ENCODE assay signal across 23 cellular contexts in the genomic region with DNA sequence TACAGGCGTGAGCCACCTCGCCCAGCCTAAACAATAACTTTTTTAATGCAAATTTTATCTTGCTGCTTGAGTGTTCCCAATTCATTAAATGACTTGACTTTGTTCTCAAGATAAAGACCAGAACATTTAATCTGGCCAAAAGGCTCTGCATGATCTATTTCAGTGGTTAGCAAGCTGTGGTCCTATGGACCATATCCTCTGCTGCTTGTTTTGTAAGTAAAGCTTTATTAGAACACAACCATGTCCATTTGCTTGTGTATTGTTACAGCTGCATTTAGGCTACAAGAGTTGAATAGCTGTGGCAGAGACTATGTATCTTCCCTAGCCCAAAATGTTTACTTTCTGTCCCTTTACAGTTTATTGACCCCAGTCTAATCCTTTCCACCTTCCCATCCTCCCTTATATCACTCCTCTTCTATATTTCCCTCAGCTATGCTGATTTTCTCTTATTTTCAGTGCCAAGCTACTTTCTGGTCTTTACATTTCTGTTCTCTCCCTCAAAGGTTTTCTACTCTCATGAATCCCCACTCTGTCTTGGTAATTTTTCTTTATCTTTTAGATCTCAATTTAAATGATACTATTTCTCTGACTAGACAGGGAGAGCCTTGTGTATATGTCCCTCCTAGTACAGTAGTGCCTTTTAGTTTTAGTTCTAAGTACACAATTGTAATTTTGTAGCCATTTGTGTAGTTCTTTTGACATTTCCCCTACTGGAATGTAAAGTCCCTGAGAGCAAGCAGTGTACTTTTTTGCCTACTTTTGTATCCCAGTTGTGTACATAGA. TPM values are rescaled to one million over a fixed set of nuclear protein-coding genes. Genes with fewer than 3 reads are reported as not detected.
A peak's percentile ranks its signal among the peaks of the same experiment; 100 is the strongest.
DNase-seq lines count a peak whose midpoint lies in the region; ATAC-seq and TF ChIP-seq lines count a peak whose summit lies in the region.
"Had no signal": no experiment of that assay in that cellular context is flagged by ENCODE, and none has a peak within 500 bp of the region (broad histone marks: within the 10 kb centered on the region; RNA-seq: fewer than 3 reads in every experiment).

No MANE protein-coding gene starts in this region.

- no peaks in the 10 kb centered on the region for H3K9me3 Mint-ChIP-seq in activated CD4-positive, alpha-beta T cell treated with anti-CD3 and anti-CD28 coated beads for 36 hours (ENCODE audit: low read depth)
- no peaks in the 10 kb centered on the region for H3K9me3 Mint-ChIP-seq in nephron progenitor cell
- H3K9me3 Mint-ChIP-seq: CD14-positive monocyte had no signal

- peaks cover 53% of the 10 kb centered on the region for H3K4me1 ChIP-seq in left ventricle myocardium inferior
- H3K4me1 ChIP-seq in heart right ventricle = peaks cover 0 to 42% (median 19%) of the 10 kb centered on the region in 9 donors
- H3K4me1 ChIP-seq: Caco-2 had no signal

- 88 to 94% methylated on average over 2 of the region's 2 CpGs for WGBS in heart right ventricle, 2 donors

- CTCF ChIA-PET in activated CD4-positive, alpha-beta T cell treated with anti-CD3 and anti-CD28 coated beads for 36 hours (lab: Charles Lee) = interaction anchor here (1.2 to 1.4 kb wide), 2 partner anchors 8 to 9 kb away, joined by 3 to 4 read pairs; no protein-coding TSS in a partner anchor

- H3K4me1 Mint-ChIP-seq in activated CD4-positive, alpha-beta T cell treated with anti-CD3 and anti-CD28 coated beads for 36 hours = peaks cover 11% of the 10 kb centered on the region
- peaks cover 20% of the 10 kb centered on the region for H3K4me1 Mint-ChIP-seq in nephron progenitor cell

- no peak for ATAC-seq in activated CD4-positive, alpha-beta T cell treated with anti-CD3 and anti-CD28 coated beads for 36 hours
- no peak for ATAC-seq in heart right ventricle
- ATAC-seq in HG03378 (IDR thresholded peaks at IDR 0.05; ENCODE audit: unreplicated experiment) = no peak

- H3K36me3 Mint-ChIP-seq in activated CD4-positive, alpha-beta T cell treated with anti-CD3 and anti-CD28 coated beads for 36 hours (ENCODE audit: low read depth) = peaks cover 26% of the 10 kb centered on the region
- H3K36me3 Mint-ChIP-seq in nephron progenitor cell (ENCODE audit: low read depth) = peaks cover 47% of the 10 kb centered on the region

- no peak for DNase-seq in activated CD4-positive, alpha-beta T cell treated with anti-CD3 and anti-CD28 coated beads for 36 hours
- DNase-seq in activated CD4-positive, alpha-beta T cell treated with anti-CD3 and anti-CD28 coated beads for 4 hours = no peak
- DNase-seq in left ventricle myocardium inferior (no peak), heart right ventricle (no peak), amniotic epithelial cell (ENCODE audit: low read depth) (peak; percentile 53), nephron progenitor cell (no peak), occipital lobe (lab: John Stamatoyannopoulos, UW) (no peak)
- DNase-seq: AML-193, Caco-2, GDM1, IMR-90, Kasumi-1, MG63, NCI-H1048, NCI-H1436, NCI-H2029, NCI-H526, PC-9 had no signal

- H3K27ac Mint-ChIP-seq in activated CD4-positive, alpha-beta T cell treated with anti-CD3 and anti-CD28 coated beads for 36 hours = peak overlapping the region; percentile 8
- peak overlapping the region; percentile 71 for H3K27ac Mint-ChIP-seq in nephron progenitor cell

- TF ChIP-seq CTCF in left ventricle myocardium inferior (IDR thresholded peaks at IDR 0.05; ENCODE audit: borderline replicate concordance) (no peak), heart right ventricle (IDR thresholded peaks at IDR 0.05) (no peak), nephron progenitor cell (IDR thresholded peaks at IDR 0.05) (no peak)

- H3K27me3 ChIP-seq in left ventricle myocardium inferior (ENCODE audit: low read depth) = no peaks in the 10 kb centered on the region
- no peaks in the 10 kb centered on the region for H3K27me3 ChIP-seq in heart right ventricle
- H3K27me3 ChIP-seq: MG63 had no signal

- H3K4me3 ChIP-seq in left ventricle myocardium inferior (no peak overlapping the region), heart right ventricle (no peak overlapping the region)
- H3K4me3 ChIP-seq: HAP-1, MG63, PC-9 had no signal

- H3K27ac ChIP-seq in left ventricle myocardium inferior (replicated peaks) = peak overlapping the region; percentile 5
- H3K27ac ChIP-seq in heart right ventricle = no peak overlapping the region
- H3K27ac ChIP-seq: 22Rv1, PC-9, RWPE1 had no signal

- intact Hi-C loops in activated CD4-positive, alpha-beta T cell treated with anti-CD3 and anti-CD28 coated beads for 36 hours (cut with DNase I, micrococcal nuclease) = no loop called here
- intact Hi-C loops in left ventricle myocardium inferior (cut with micrococcal nuclease) (no loop called here), heart right ventricle (cut with DNase I) (no loop called here)

- no peak overlapping the region for H3K4me3 Mint-ChIP-seq in activated CD4-positive, alpha-beta T cell treated with anti-CD3 and anti-CD28 coated beads for 36 hours
- no peak overlapping the region for H3K4me3 Mint-ChIP-seq in nephron progenitor cell
- H3K4me3 Mint-ChIP-seq: CD14-positive monocyte had no signal

- no peaks in the 10 kb centered on the region for H3K9me3 ChIP-seq in left ventricle myocardium inferior (replicated peaks)
- H3K9me3 ChIP-seq in heart right ventricle = no peaks in the 10 kb centered on the region
- H3K9me3 ChIP-seq: Caco-2, HAP-1, MG63 had no signal

- POLR2A ChIA-PET in activated CD4-positive, alpha-beta T cell treated with anti-CD3 and anti-CD28 coated beads for 36 hours (lab: Charles Lee) = no interaction called here

- peaks cover 65% of the 10 kb centered on the region for H3K36me3 ChIP-seq in left ventricle myocardium inferior
- H3K36me3 ChIP-seq in heart right ventricle = peaks cover 0 to 85% (median 18%) of the 10 kb centered on the region in 9 donors

- no peaks in the 10 kb centered on the region for H3K27me3 Mint-ChIP-seq in activated CD4-positive, alpha-beta T cell treated with anti-CD3 and anti-CD28 coated beads for 36 hours
- H3K27me3 Mint-ChIP-seq in nephron progenitor cell (ENCODE audit: low read depth, poor library complexity) = no peaks in the 10 kb centered on the region

RNA-seq across cellular contexts. Expression of a gene that starts 23.2 kb away (rescaled TPM):
- total RNA-seq in activated CD4-positive, alpha-beta T cell treated with anti-CD3 and anti-CD28 coated beads for 36 hours = 100 to 1,000 TPM in 1 of 2 experiments, 10 to 100 TPM in 1; 88.6 to 134 TPM
- 70.3 TPM for total RNA-seq in left ventricle myocardium inferior
- total RNA-seq in heart right ventricle = 10 to 100 TPM; 63.8 to 88.2 (median 76.1) TPM
- 100 to 1,000 TPM in 1 of 2 donors, 10 to 100 TPM in 1; 15.9 to 101 TPM for polyA plus RNA-seq in heart right ventricle
- total RNA-seq in occipital lobe = 103 TPM
